ENCODE assay signal across 9 cellular contexts in the genomic region with DNA sequence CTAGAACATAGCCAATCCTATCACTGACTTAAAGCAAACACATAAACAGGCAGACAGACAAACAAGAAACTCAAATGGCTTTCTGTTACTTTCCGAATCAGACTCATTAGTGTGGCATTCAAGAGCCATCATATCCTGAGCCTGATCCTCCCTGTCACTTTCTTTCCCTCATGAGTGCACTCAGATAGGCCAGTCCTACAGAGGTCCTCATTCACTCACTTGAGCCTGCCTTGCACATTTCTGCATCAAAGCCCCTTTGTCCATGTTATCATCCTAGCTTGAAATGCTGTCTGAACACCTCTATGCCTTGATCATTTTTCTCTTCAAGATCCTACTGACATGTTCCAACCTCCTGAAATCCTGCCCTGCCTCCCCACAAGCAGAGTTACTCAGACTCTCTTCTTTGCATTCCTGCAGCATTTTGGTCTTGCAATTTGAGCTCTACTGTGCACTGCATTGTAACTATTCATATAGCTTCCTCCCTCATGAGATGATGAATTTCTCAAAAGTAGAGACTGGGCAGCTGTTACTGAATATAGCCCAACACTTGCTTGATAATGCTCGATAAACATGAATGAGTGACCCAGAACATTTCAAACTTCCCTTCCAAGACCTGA.
DNase-seq lines count a peak whose midpoint lies in the region; ATAC-seq and TF ChIP-seq lines count a peak whose summit lies in the region.
"Had no signal": no experiment of that assay in that cellular context is flagged by ENCODE, and none has a peak within 500 bp of the region (broad histone marks: within the 10 kb centered on the region; RNA-seq: fewer than 3 reads in every experiment).

No MANE protein-coding gene starts in this region.

- peak overlapping the region; percentile 10; the same call in 1 of the 2 replicates for H2AFZ ChIP-seq in Karpas-422 (ENCODE audit: low read length)

- TF ChIP-seq CTCF in AG10803 (conservative IDR thresholded peaks at IDR 0.05; ENCODE audit: low read length) (no peak; the same call in 1 of the 2 replicates), fibroblast of pulmonary artery (IDR thresholded peaks at IDR 0.05; ENCODE audit: low read length, missing control alignments) (peak; percentile 24), natural killer cell (IDR thresholded peaks at IDR 0.05) (no peak)

- DNase-seq in AG10803 (ENCODE audit: low read depth) (peak; percentile 47), Karpas-422 (peak; percentile 48), fibroblast of pulmonary artery (ENCODE audit: low read depth) (peak; percentile 54), natural killer cell (no peak), middle frontal gyrus (ENCODE audit: extremely low spot score, low spot score) (no peak), DMS114 treated with DMSO at 0.1 percent for 48 hours (lab: John Stamatoyannopoulos, UW; ENCODE audit: unreplicated experiment) (no peak), NCI-H1105 treated with DMSO at 0.1 percent for 48 hours (lab: John Stamatoyannopoulos, UW) (no peak)
- DNase-seq: immature natural killer cell had no signal

- H3K27me3 Mint-ChIP-seq in natural killer cell (ENCODE audit: low read depth in 2 of 2) = no peaks in the 10 kb centered on the region

- no peak overlapping the region for H3K4me3 Mint-ChIP-seq in natural killer cell
- H3K4me3 Mint-ChIP-seq: immature natural killer cell had no signal

- peak overlapping the region; percentile 36; the same call in 1 of the 2 replicates for H3K27ac ChIP-seq in Karpas-422 (ENCODE audit: low read length)

- H4K20me1 ChIP-seq in Karpas-422 (ENCODE audit: insufficient read depth, low read depth, low read length) = no peaks in the 10 kb centered on the region

- intact Hi-C loops in natural killer cell (cut with micrococcal nuclease) = no loop called here

- H3K27ac Mint-ChIP-seq in natural killer cell = no peak overlapping the region
- H3K27ac Mint-ChIP-seq: immature natural killer cell had no signal

- peaks cover 16% of the 10 kb centered on the region for H3K4me1 ChIP-seq in Karpas-422 (ENCODE audit: low read length)

- no peaks in the 10 kb centered on the region for H3K79me2 ChIP-seq in Karpas-422 (ENCODE audit: low read length)

- H3K9me2 ChIP-seq in Karpas-422 (replicated peaks; ENCODE audit: insufficient read depth, low read length) = no peaks in the 10 kb centered on the region

- H3K4me1 Mint-ChIP-seq in natural killer cell = no peaks in the 10 kb centered on the region
- H3K4me1 Mint-ChIP-seq: immature natural killer cell had no signal

- H3K36me3 ChIP-seq in Karpas-422 (ENCODE audit: insufficient read depth, low read length) = no peaks in the 10 kb centered on the region

- H3K36me3 Mint-ChIP-seq in natural killer cell = no peaks in the 10 kb centered on the region
- H3K36me3 Mint-ChIP-seq: immature natural killer cell had no signal

- ATAC-seq in GM19467 (IDR thresholded peaks at IDR 0.05; ENCODE audit: unreplicated experiment) (peak; percentile 15), natural killer cell (no peak)

- H3K27me3 ChIP-seq in Karpas-422 (ENCODE audit: low read length) = no peaks in the 10 kb centered on the region

- no peak overlapping the region for H3K4me3 ChIP-seq in AG10803 (ENCODE audit: low read length)
- H3K4me3 ChIP-seq in Karpas-422 (ENCODE audit: low read length) = 0 out of 2 replicates have a peak overlapping the region, but pooled peaks have one; percentile 4
- no peak overlapping the region for H3K4me3 ChIP-seq in fibroblast of pulmonary artery (replicated peaks; ENCODE audit: low read depth, low read length)

- H3K9me3 Mint-ChIP-seq in natural killer cell = no peaks in the 10 kb centered on the region
- H3K9me3 Mint-ChIP-seq: immature natural killer cell had no signal

- H3K4me2 ChIP-seq in Karpas-422 (ENCODE audit: low read depth, low read length, poor library complexity, severe bottlenecking) = peak overlapping the region; percentile 42

- no peaks in the 10 kb centered on the region for H3K9me3 ChIP-seq in Karpas-422 (ENCODE audit: low read length)

- H3K9ac ChIP-seq in Karpas-422 (ENCODE audit: low read length) = peak overlapping the region; percentile 19; the same call in 1 of the 2 replicates

Comparison
In these comparisons a context has a peak if more than half of its experiments do, and no peak if none do; other contexts are left out.
1. DNase-seq: peak in AG10803 (single experiment), Karpas-422 (single experiment) and fibroblast of pulmonary artery (single experiment); none in natural killer cell (single experiment), middle frontal gyrus (single experiment), DMS114 treated with DMSO at 0.1 percent for 48 hours (single experiment) and NCI-H1105 treated with DMSO at 0.1 percent for 48 hours (single experiment).